8 cellular contexts compared by ENCODE assay signal in the genomic region with DNA sequence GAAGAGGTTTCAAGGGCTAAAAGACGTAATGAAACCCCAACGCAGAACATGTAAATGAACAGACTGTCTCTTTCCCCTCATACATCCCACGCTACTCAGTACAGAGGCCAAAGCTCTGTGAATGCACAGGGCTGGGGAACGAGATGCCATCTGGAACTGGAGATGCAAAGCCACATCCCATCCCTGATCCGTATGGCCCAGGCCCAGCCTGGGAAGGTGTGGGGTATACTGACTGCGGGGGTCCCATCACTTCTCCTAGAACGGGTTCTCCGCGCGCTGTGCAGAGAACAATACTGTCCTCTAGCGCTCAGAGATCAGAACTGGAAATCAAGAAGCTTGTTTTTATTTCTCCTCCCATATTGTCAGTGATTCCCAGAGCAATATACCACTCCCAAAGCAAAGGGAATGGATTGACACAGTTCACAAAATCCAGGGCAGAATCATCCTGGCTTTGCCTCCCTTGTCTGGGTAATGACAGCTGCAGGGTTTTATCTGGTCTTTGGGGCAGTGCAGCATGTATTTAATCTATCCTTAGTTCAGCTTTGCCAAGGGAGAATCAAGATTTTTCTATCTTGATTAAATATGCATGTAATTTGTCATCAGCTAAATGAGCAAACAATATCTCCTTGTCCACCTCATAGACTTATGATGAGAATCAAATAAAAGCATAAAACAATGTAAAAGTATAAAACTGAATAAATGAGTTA. TPM values are rescaled to one million over a fixed set of nuclear protein-coding genes. Genes with fewer than 3 reads are reported as not detected.
DNase-seq lines count a peak whose midpoint lies in the region; ATAC-seq and TF ChIP-seq lines count a peak whose summit lies in the region.

No MANE protein-coding gene starts in this region.

- peaks cover 5% of the 10 kb centered on the region for H3K27me3 Mint-ChIP-seq in endothelial cell (ENCODE audit: unreplicated experiment)
- H3K27me3 Mint-ChIP-seq in activated T-helper 1 cell treated with anti-CD3 and anti-CD28 coated beads, Interleukin-12 subunit alpha, Interleukin-12 subunit beta, Interleukin-2, Interleukin-4 antibody, amounts not matched to agents 30 ng/mL and 10 ng/mL and 1 ng/mL, durations not matched to agents 14 hours and 24 hours and 36 hours (ENCODE audit: insufficient read depth), result peaks cover 4% of the 10 kb centered on the region

- no peak overlapping the region for H3K4me3 ChIP-seq in GM12875 (ENCODE audit: low read depth, low read length)

- no peaks in the 10 kb centered on the region for H3K36me3 Mint-ChIP-seq in endothelial cell (ENCODE audit: low read depth, unreplicated experiment)
- no peaks in the 10 kb centered on the region for H3K36me3 Mint-ChIP-seq in activated T-helper 1 cell treated with anti-CD3 and anti-CD28 coated beads, Interleukin-12 subunit alpha, Interleukin-12 subunit beta, Interleukin-2, Interleukin-4 antibody, amounts not matched to agents 30 ng/mL and 10 ng/mL and 1 ng/mL, durations not matched to agents 14 hours and 24 hours and 36 hours (ENCODE audit: low read depth)

- H3K4me1 Mint-ChIP-seq in endothelial cell (ENCODE audit: unreplicated experiment), result no peaks in the 10 kb centered on the region
- no peaks in the 10 kb centered on the region for H3K4me1 Mint-ChIP-seq in activated T-helper 1 cell treated with anti-CD3 and anti-CD28 coated beads, Interleukin-12 subunit alpha, Interleukin-12 subunit beta, Interleukin-2, Interleukin-4 antibody, amounts not matched to agents 30 ng/mL and 10 ng/mL and 1 ng/mL, durations not matched to agents 14 hours and 24 hours and 36 hours (ENCODE audit: low read depth)

- DNase-seq in NCI-H82 (lab: John Stamatoyannopoulos, UW) (peak; percentile 56), endothelial cell (ENCODE audit: low spot score) (peak; percentile 29), myocyte (ENCODE audit: low read depth) (peak; percentile 59)
- no peak for DNase-seq in activated T-helper 1 cell treated with anti-CD3 and anti-CD28 coated beads, Interleukin-12 subunit alpha, Interleukin-12 subunit beta, Interleukin-2, Interleukin-4 antibody, amounts not matched to agents 30 ng/mL and 10 ng/mL and 1 ng/mL, durations not matched to agents 14 hours and 24 hours and 36 hours (ENCODE audit: low spot score)

- peak; percentile 68; the same call in 1 of the 2 replicates for TF ChIP-seq CTCF in GM12875 (IDR thresholded peaks at IDR 0.05; ENCODE audit: borderline replicate concordance, insufficient read depth, low read depth, low read length)
- TF ChIP-seq CTCF in endothelial cell (IDR thresholded peaks at IDR 0.05; ENCODE audit: unreplicated experiment), result peak; percentile 51

- no peak for ATAC-seq in GM19023 (IDR thresholded peaks at IDR 0.05; ENCODE audit: unreplicated experiment)
- no peak for ATAC-seq in HG03469 (IDR thresholded peaks at IDR 0.05; ENCODE audit: unreplicated experiment)
- ATAC-seq in GM18909 (IDR thresholded peaks at IDR 0.05; ENCODE audit: poor library complexity, unreplicated experiment), result no peak

- H3K4me3 Mint-ChIP-seq in endothelial cell (ENCODE audit: unreplicated experiment), result no peak overlapping the region
- no peak overlapping the region for H3K4me3 Mint-ChIP-seq in activated T-helper 1 cell treated with anti-CD3 and anti-CD28 coated beads, Interleukin-12 subunit alpha, Interleukin-12 subunit beta, Interleukin-2, Interleukin-4 antibody, amounts not matched to agents 30 ng/mL and 10 ng/mL and 1 ng/mL, durations not matched to agents 14 hours and 24 hours and 36 hours

- no peaks in the 10 kb centered on the region for H3K9me3 Mint-ChIP-seq in endothelial cell (ENCODE audit: unreplicated experiment)
- H3K9me3 Mint-ChIP-seq in activated T-helper 1 cell treated with anti-CD3 and anti-CD28 coated beads, Interleukin-12 subunit alpha, Interleukin-12 subunit beta, Interleukin-2, Interleukin-4 antibody, amounts not matched to agents 30 ng/mL and 10 ng/mL and 1 ng/mL, durations not matched to agents 14 hours and 24 hours and 36 hours, result no peaks in the 10 kb centered on the region

- intact Hi-C loops in activated T-helper 1 cell treated with anti-CD3 and anti-CD28 coated beads, Interleukin-12 subunit alpha, Interleukin-12 subunit beta, Interleukin-2, Interleukin-4 antibody, amounts not matched to agents 30 ng/mL and 10 ng/mL and 1 ng/mL, durations not matched to agents 14 hours and 24 hours and 36 hours (cut with micrococcal nuclease), result no loop called here

- H3K27ac Mint-ChIP-seq in endothelial cell (ENCODE audit: unreplicated experiment), result no peak overlapping the region
- H3K27ac Mint-ChIP-seq in activated T-helper 1 cell treated with anti-CD3 and anti-CD28 coated beads, Interleukin-12 subunit alpha, Interleukin-12 subunit beta, Interleukin-2, Interleukin-4 antibody, amounts not matched to agents 30 ng/mL and 10 ng/mL and 1 ng/mL, durations not matched to agents 14 hours and 24 hours and 36 hours, result no peak overlapping the region

RNA-seq across cellular contexts. Expression of a gene that starts 47.3 kb away (rescaled TPM):
- total RNA-seq in endothelial cell (ENCODE audit: unreplicated experiment) (not detected), myocyte (2.8 and 3.6 TPM in 2 replicates)
- 2.3 TPM for polyA plus RNA-seq in myocyte (2012)
- not detected in 2 replicates for total RNA-seq in activated T-helper 1 cell treated with anti-CD3 and anti-CD28 coated beads, Interleukin-12 subunit alpha, Interleukin-12 subunit beta, Interleukin-2, Interleukin-4 antibody, amounts not matched to agents 30 ng/mL and 10 ng/mL and 1 ng/mL, durations not matched to agents 14 hours and 24 hours and 36 hours
